Comparison of ENCODE assay signal across 21 cellular contexts in genomic region chr11:20197881-20198280, GRCh38.
DNase-seq lines count a peak whose midpoint lies in the region; ATAC-seq and TF ChIP-seq lines count a peak whose summit lies in the region.
"Had no signal": no experiment of that assay in that cellular context is flagged by ENCODE, and none has a peak within 500 bp of the region (broad histone marks: within the 10 kb centered on the region; RNA-seq: fewer than 3 reads in every experiment).

No MANE protein-coding gene starts in this region.

- no peaks in the 10 kb centered on the region for H3K36me3 ChIP-seq in KMS-11 (ENCODE audit: insufficient read depth)
- H3K36me3 ChIP-seq: cardiac muscle cell, MG63 had no signal

- peak overlapping the region; percentile 13; the same call in 1 of the 2 replicates for H3K4me2 ChIP-seq in KMS-11

- no peak for TF ChIP-seq CTCF in GM12864 (IDR thresholded peaks at IDR 0.05; ENCODE audit: low read depth, low read length, missing control alignments)
- TF ChIP-seq CTCF in KMS-11 (conservative IDR thresholded peaks at IDR 0.05; ENCODE audit: low read depth, low read length) = no peak

- H3K4me3 ChIP-seq in GM12864 (ENCODE audit: low read depth, low read length) (no peak overlapping the region), KMS-11 (IDR thresholded peaks at IDR 0.05; ENCODE audit: insufficient read depth, low read depth, low read length) (no peak overlapping the region)
- H3K4me3 ChIP-seq: cardiac muscle cell, MG63 had no signal

- no peak overlapping the region for H3K9ac ChIP-seq in KMS-11

- no peaks in the 10 kb centered on the region for H3K79me2 ChIP-seq in KMS-11 (ENCODE audit: insufficient read depth, low read depth)

- H2AFZ ChIP-seq in KMS-11 (ENCODE audit: low read depth) = no peak overlapping the region

- no peaks in the 10 kb centered on the region for H4K20me1 ChIP-seq in KMS-11 (ENCODE audit: insufficient read depth)

- no peak for TF ChIP-seq POLR2A in erythroblast (IDR thresholded peaks at IDR 0.05; ENCODE audit: low read length)

- ATAC-seq in GM18867 (IDR thresholded peaks at IDR 0.05; ENCODE audit: unreplicated experiment) = peak; percentile 91
- ATAC-seq in HG02885 (IDR thresholded peaks at IDR 0.05; ENCODE audit: poor library complexity, unreplicated experiment) = peak; percentile 64
- ATAC-seq: activated T-cell treated with anti-CD3 and anti-CD28 coated beads, Interleukin-2, amount 50 U/mL, for 72 hours had no signal

- peaks cover 17% of the 10 kb centered on the region for H3K4me1 ChIP-seq in KMS-11 (ENCODE audit: low read depth, poor library complexity, severe bottlenecking)

- no peaks in the 10 kb centered on the region for H3K27me3 ChIP-seq in KMS-11 (ENCODE audit: insufficient read depth, low read depth)
- H3K27me3 ChIP-seq: MG63 had no signal

- DNase-seq in GM12864 (ENCODE audit: low read depth) (peak; percentile 7), cortex of kidney (lab: John Stamatoyannopoulos, UW) (no peak), erythroblast (lab: John Stamatoyannopoulos, UW) (no peak), DMS79 (lab: John Stamatoyannopoulos, UW) (no peak)
- DNase-seq in activated effector memory CD4-positive, alpha-beta T cell treated with anti-CD3 and anti-CD28 coated beads, Interleukin-2, amount 50 U/mL, for 16 hours = no peak
- DNase-seq: activated naive CD4-positive, alpha-beta T cell treated with anti-CD3 and anti-CD28 coated beads, Interleukin-2, amount 50 U/mL, for 16 hours; activated T-cell treated with anti-CD3 and anti-CD28 coated beads, Interleukin-2, amount 50 U/mL, for 72 hours; COR-L47; DND-41; GOT3; mesenchymal stem cell; MG63; NCI-H146; NCI-H774; OCI-M1; Right ventricle myocardium superior; SW 1271 had no signal

- no peak overlapping the region; the same call in 1 of the 2 replicates for H3K27ac ChIP-seq in KMS-11
- H3K27ac ChIP-seq: cardiac muscle cell had no signal
